ENCODE assay signal across 26 cellular contexts in genomic region chr20:3402453-3402852, GRCh38. TPM values are rescaled to one million over a fixed set of nuclear protein-coding genes. Genes with fewer than 3 reads are reported as not detected.
DNase-seq lines count a peak whose midpoint lies in the region; ATAC-seq, FAIRE-seq and TF ChIP-seq lines count a peak whose summit lies in the region.
"Had no signal": no experiment of that assay in that cellular context is flagged by ENCODE, and none has a peak within 500 bp of the region (broad histone marks: within the 10 kb centered on the region; RNA-seq: fewer than 3 reads in every experiment).

No MANE protein-coding gene starts in this region.

- TF ChIP-seq CTCF in HepG2 (CRISPR knock-in tag; IDR thresholded peaks at IDR 0.05): no peak
- TF ChIP-seq CTCF in right lobe of liver (IDR thresholded peaks at IDR 0.05): no peak
- TF ChIP-seq CTCF in Loucy (conservative IDR thresholded peaks at IDR 0.05; ENCODE audit: low read length): no peak
- TF ChIP-seq CTCF in neural crest cell (conservative IDR thresholded peaks at IDR 0.05): no peak
- TF ChIP-seq CTCF in mesothelial cell of epicardium (IDR thresholded peaks at IDR 0.05; ENCODE audit: unreplicated experiment): no peak

- POLR2A ChIA-PET in HepG2 (lab: Yijun Ruan, JAX): no interaction called here

- H3K4me2 ChIP-seq in HepG2 (ENCODE audit: low read depth, low read length): no peak overlapping the region
- H3K4me2 ChIP-seq in Loucy (ENCODE audit: low read depth, low read length, poor library complexity, severe bottlenecking): peak overlapping the region; percentile 10
- H3K4me2 ChIP-seq: BLaER1 had no signal

- H3K4me3 ChIP-seq in HepG2 (replicated peaks in 1 of 3; ENCODE audit: insufficient read depth in 1 of 3, low read depth in 2 of 3, low read length in 3 of 3): no peak overlapping the region
- no peak overlapping the region for H3K4me3 ChIP-seq in right lobe of liver
- H3K4me3 ChIP-seq in Loucy (ENCODE audit: low read length, poor library complexity, severe bottlenecking): no peak overlapping the region
- H3K4me3 ChIP-seq: BLaER1, GM12878 had no signal

- H3K9me3 ChIP-seq in HepG2 (ENCODE audit: low read length) (no peaks in the 10 kb centered on the region), right lobe of liver (no peaks in the 10 kb centered on the region), Loucy (ENCODE audit: insufficient read depth, low read depth, low read length) (no peaks in the 10 kb centered on the region)
- H3K9me3 ChIP-seq: BE2C had no signal

- H3F3A ChIP-seq in Loucy (ENCODE audit: low read depth): 0 out of 2 replicates have a peak, but pooled peaks cover 4% of the 10 kb centered on the region

- DNase-seq in HepG2 (ENCODE audit: low spot score): no peak
- no peak for DNase-seq in right lobe of liver
- no peak for DNase-seq in neural crest cell (ENCODE audit: low read depth, low spot score)
- no peak for DNase-seq in mesothelial cell of epicardium (ENCODE audit: low spot score in 2 of 2, unreplicated experiment in 2 of 2)
- no peak for DNase-seq in NCI-H1092 treated with DMSO at 0.1 percent for 48 hours (lab: John Stamatoyannopoulos, UW)
- DNase-seq: 8988T; ACHN; BE2C; C1 segment of cervical spinal cord; CD4-positive, alpha-beta memory T cell; CD4-positive, CD25-positive, alpha-beta regulatory T cell; CD8-positive, alpha-beta memory T cell; COR-L47; DMS 273 treated with DMSO at 0.1 percent for 48 hours; DMS153; DMS53; DMS79; DND-41; EL; GDM1 had no signal

- TF ChIP-seq RAD21 in HepG2 (CRISPR knock-in tag; IDR thresholded peaks at IDR 0.05): no peak

- H3K4me1 Mint-ChIP-seq in neural crest cell (peaks cover 19% of the 10 kb centered on the region), mesothelial cell of epicardium (peaks cover 20% of the 10 kb centered on the region)

- intact Hi-C loops in HepG2 (cut with micrococcal nuclease; ENCODE audit: unreplicated experiment) (loop anchor here (10.0 kb wide), 1 partner anchor 142 kb away; no protein-coding TSS in a partner anchor), right lobe of liver (cut with DNase I) (no loop called here)

- H3K4me1 ChIP-seq in HepG2 (ENCODE audit: insufficient read depth, low read length) (peaks cover 19% of the 10 kb centered on the region), right lobe of liver (peaks cover 0 to 20% (median 2%) of the 10 kb centered on the region in 4 donors), Loucy (ENCODE audit: insufficient read depth, low read length, poor library complexity, severe bottlenecking) (peaks cover 17% of the 10 kb centered on the region)

- no peaks in the 10 kb centered on the region for H3K9me2 ChIP-seq in Loucy (replicated peaks; ENCODE audit: low read depth, low read length)

- CTCF ChIA-PET in HepG2 (lab: Yijun Ruan, JAX; ENCODE audit: low intra/inter-chr PET ratio, low total read pairs): no interaction called here

- H3K9ac ChIP-seq in HepG2 (ENCODE audit: insufficient read depth, low read depth, low read length): no peak overlapping the region
- H3K9ac ChIP-seq in Loucy (ENCODE audit: low read depth, low read length, poor library complexity, severe bottlenecking): no peak overlapping the region
- H3K9ac ChIP-seq: BLaER1 had no signal

- H3K27me3 Mint-ChIP-seq in neural crest cell (ENCODE audit: low read depth): no peaks in the 10 kb centered on the region
- H3K27me3 Mint-ChIP-seq in mesothelial cell of epicardium (ENCODE audit: low read depth): no peaks in the 10 kb centered on the region
- H3K27me3 Mint-ChIP-seq: CD4-positive, alpha-beta memory T cell; CD8-positive, alpha-beta memory T cell had no signal

- H4K20me1 ChIP-seq in HepG2 (ENCODE audit: insufficient read depth, low read length) (peaks cover 23% of the 10 kb centered on the region), Loucy (ENCODE audit: insufficient read depth, low read length, poor library complexity, severe bottlenecking) (peaks cover 21% of the 10 kb centered on the region)

- H3K27me3 ChIP-seq in HepG2 (ENCODE audit: control insufficient read depth in 1 of 2, insufficient read depth in 2 of 2, low read length in 2 of 2): peaks cover 0 to 5% of the 10 kb centered on the region in 2 experiments; a peak in 1 of 5 replicates
- no peaks in the 10 kb centered on the region for H3K27me3 ChIP-seq in right lobe of liver
- H3K27me3 ChIP-seq in Loucy (ENCODE audit: insufficient read depth, low read length, poor library complexity, severe bottlenecking): no peaks in the 10 kb centered on the region
- H3K27me3 ChIP-seq: BE2C, BLaER1 had no signal

- H3K27ac Mint-ChIP-seq in neural crest cell (ENCODE audit: unreplicated experiment) (no peak overlapping the region), mesothelial cell of epicardium (no peak overlapping the region)

- BruUV-seq in HepG2 (replicated peaks; lab: Mats Ljungman, UMichigan): no TSS peak

- TF ChIP-seq EP300 in HepG2 (IDR thresholded peaks at IDR 0.05; ENCODE audit: low read depth in 2 of 2, low read length in 2 of 2) (no peak), HepG2 (CRISPR knock-in tag; IDR thresholded peaks at IDR 0.05; ENCODE audit: borderline replicate concordance) (no peak)

- no peak for FAIRE-seq in HepG2 (lab: Jason Lieb, UNC)
- FAIRE-seq: GM12878, GM12892, GM18507 had no signal

- H3K4me3 Mint-ChIP-seq in neural crest cell: peak overlapping the region; percentile 42
- no peak overlapping the region for H3K4me3 Mint-ChIP-seq in mesothelial cell of epicardium
- H3K4me3 Mint-ChIP-seq: CD14-positive monocyte; CD4-positive, alpha-beta memory T cell; CD4-positive, CD25-positive, alpha-beta regulatory T cell; CD8-positive, alpha-beta memory T cell had no signal

- in situ Hi-C loops in HepG2 (cut with HindIII; ENCODE audit: extremely low pct_ligation_motif_present, low pct_unique_long_range_greater_than_20kb): no loop called here

- H3K9me3 Mint-ChIP-seq in neural crest cell (no peaks in the 10 kb centered on the region), mesothelial cell of epicardium (no peaks in the 10 kb centered on the region)
- H3K9me3 Mint-ChIP-seq: CD4-positive, alpha-beta memory T cell; CD4-positive, CD25-positive, alpha-beta regulatory T cell; CD8-positive, alpha-beta memory T cell had no signal

- H3K27ac ChIP-seq in HepG2 (ENCODE audit: extremely low read length, insufficient read depth, low read length) (no peak overlapping the region), right lobe of liver (no peak overlapping the region)
- H3K27ac ChIP-seq: BLaER1 had no signal

- H2AFZ ChIP-seq in HepG2 (ENCODE audit: low read length): no peak overlapping the region
- H2AFZ ChIP-seq in Loucy (ENCODE audit: low read length): no peak overlapping the region

- H3K36me3 Mint-ChIP-seq in neural crest cell (ENCODE audit: low read depth): no peaks in the 10 kb centered on the region
- H3K36me3 Mint-ChIP-seq in mesothelial cell of epicardium: no peaks in the 10 kb centered on the region
- H3K36me3 Mint-ChIP-seq: CD4-positive, CD25-positive, alpha-beta regulatory T cell; CD8-positive, alpha-beta memory T cell had no signal

- H3K79me2 ChIP-seq in HepG2 (ENCODE audit: insufficient read depth, low read length): peaks cover 85% of the 10 kb centered on the region
- H3K79me2 ChIP-seq in Loucy (ENCODE audit: insufficient read depth, low read length): peaks cover 81% of the 10 kb centered on the region

- no peaks in the 10 kb centered on the region for H3K36me3 ChIP-seq in HepG2 (replicated peaks in 1 of 2; ENCODE audit: control insufficient read depth in 1 of 2, insufficient read depth in 2 of 2, low read length in 2 of 2)
- no peaks in the 10 kb centered on the region for H3K36me3 ChIP-seq in right lobe of liver
- H3K36me3 ChIP-seq in Loucy (ENCODE audit: insufficient read depth, low read length): no peaks in the 10 kb centered on the region
- H3K36me3 ChIP-seq: BE2C had no signal

- no peak for ATAC-seq in HepG2
- no peak for ATAC-seq in right lobe of liver
- ATAC-seq: GM12878 had no signal

- TF ChIP-seq POLR2A in HepG2 (IDR thresholded peaks at IDR 0.05; ENCODE audit: insufficient read depth in 1 of 2, low read depth in 2 of 2, low read length in 2 of 2): no peak
- TF ChIP-seq POLR2A in right lobe of liver (IDR thresholded peaks at IDR 0.05): no peak

- WGBS in HepG2 (ENCODE audit: low lambda C conversion rate): 95% methylated on average over 6 of the region's 6 CpGs
- WGBS in right lobe of liver (ENCODE audit: insufficient coverage, low coverage, low lambda C conversion rate, missing lambda C conversion rate): 96% methylated on average over 4 of the region's 6 CpGs

TF ChIP-seq in HepG2, 621 proteins besides CTCF, POLR2A, EP300 and RAD21 (continues in another document):
- TF ChIP-seq ZSCAN22 (CRISPR knock-in tag; IDR thresholded peaks at IDR 0.05) (no peak), ZNF552 (CRISPR knock-in tag; IDR thresholded peaks at IDR 0.05; ENCODE audit: borderline replicate concordance) (no peak), ELF1 (CRISPR knock-in tag; IDR thresholded peaks at IDR 0.05) (no peak)

RNA-seq across cellular contexts. Expression of gene DNAAF9, which starts 5.0 kb away (rescaled TPM):
- total RNA-seq in HepG2 (2016; rRNA removed; fragmentation: Illumina TruSeq; extraction: Trizol) (10.5 and 11.7 TPM in 2 replicates), right lobe of liver (1 to 10 TPM; 2.5 to 4.9 (median 4.2) TPM), neural crest cell (13.2 and 13.5 TPM in 2 replicates), mesothelial cell of epicardium (18.0 to 20.3 TPM (median 20.2 TPM) in 3 replicates)
- 3.4 and 3.7 TPM in 2 replicates for total RNA-seq in HepG2 (2016; cell fraction: cytosol; rRNA removed; fragmentation: Illumina TruSeq; extraction: Trizol; ENCODE audit: low read depth)
- total RNA-seq in HepG2 (2016; cell fraction: insoluble cytoplasmic fraction; rRNA removed; fragmentation: Illumina TruSeq; extraction: Trizol): 9.8 and 10.6 TPM in 2 replicates
- total RNA-seq in HepG2 (2016; cell fraction: membrane; rRNA removed; fragmentation: Illumina TruSeq; extraction: Trizol): 4.5 and 5.3 TPM in 2 replicates
- total RNA-seq in HepG2 (2016; cell fraction: nucleus; rRNA removed; fragmentation: Illumina TruSeq; extraction: Trizol): 14.3 and 16.7 TPM in 2 replicates
- 14.9 and 16.6 TPM in 2 replicates for polyA plus RNA-seq in HepG2 (2011; rRNA removed)
- 8.5 and 11.1 TPM in 2 replicates for polyA plus RNA-seq in HepG2 (2011; cell fraction: cytosol; rRNA removed)
- polyA plus RNA-seq in HepG2 (2011; cell fraction: nucleus; rRNA removed): 31.2 and 31.3 TPM in 2 replicates
- 12.6 and 13.0 TPM in 2 replicates for polyA plus RNA-seq in HepG2 (2012)
- 0.98 and 1.1 TPM in 2 replicates for polyA plus RNA-seq in HepG2 (2016; cell fraction: cytosol; fragmentation: Illumina TruSeq; extraction: Trizol; ENCODE audit: low read depth)
- polyA plus RNA-seq in HepG2 (2016; cell fraction: insoluble cytoplasmic fraction; fragmentation: Illumina TruSeq; extraction: Trizol; ENCODE audit: low read depth): 6.4 and 6.6 TPM in 2 replicates
- 1.7 and 1.8 TPM in 2 replicates for polyA plus RNA-seq in HepG2 (2016; cell fraction: membrane; fragmentation: Illumina TruSeq; extraction: Trizol; ENCODE audit: low read depth)
- polyA plus RNA-seq in HepG2 (2016; cell fraction: nucleus; fragmentation: Illumina TruSeq; extraction: Trizol; ENCODE audit: insufficient read depth, low read depth): 20.6 and 23.6 TPM in 2 replicates
- 0.02 and 24.0 TPM in 2 replicates for polyA minus RNA-seq in HepG2 (2011; rRNA and poly(A)+ RNA removed; ENCODE audit: low replicate concordance)
- polyA minus RNA-seq in HepG2 (2011; cell fraction: cytosol; rRNA and poly(A)+ RNA removed): 11.3 and 14.0 TPM in 2 replicates
- 30.6 and 35.8 TPM in 2 replicates for polyA minus RNA-seq in HepG2 (2011; cell fraction: nucleus; rRNA and poly(A)+ RNA removed)
